ENCODE assay signal across 8 cellular contexts in genomic region chr2:55519908-55520885, GRCh38. TPM values are rescaled to one million over a fixed set of nuclear protein-coding genes. Genes with fewer than 3 reads are reported as not detected.
A peak's percentile ranks its signal among the peaks of the same experiment; 100 is the strongest.
DNase-seq lines count a peak whose midpoint lies in the region; ATAC-seq and TF ChIP-seq lines count a peak whose summit lies in the region.

No MANE protein-coding gene starts in this region.

- peak; percentile 7 for DNase-seq in GM04503 (ENCODE audit: low read depth)
- DNase-seq in activated CD4-positive, alpha-beta T cell treated with anti-CD3 and anti-CD28 coated beads, Interleukin-2, amount 50 U/mL, for 1 hour: peak; percentile 27
- DNase-seq in endothelial cell (ENCODE audit: low spot score): no peak
- DNase-seq in midbrain (lab: John Stamatoyannopoulos, UW): peak; percentile 67
- peak; percentile 33 for DNase-seq in stimulated activated naive CD4-positive, alpha-beta T cell treated with Interleukin-2 at 50 U/mL for 16 hours (lab: John Stamatoyannopoulos, UW)
- DNase-seq in mesenteric fat pad (ENCODE audit: low spot score): no peak

- H3K27ac ChIP-seq in KOPT-K1 (ENCODE audit: low read depth, low read length, poor library complexity, severe bottlenecking): peak overlapping the region; percentile 54

- H3K36me3 Mint-ChIP-seq in endothelial cell (ENCODE audit: low read depth, unreplicated experiment): peaks cover 7% of the 10 kb centered on the region

- H3K4me3 Mint-ChIP-seq in endothelial cell (ENCODE audit: unreplicated experiment): peak overlapping the region; percentile 95

- H3K27me3 Mint-ChIP-seq in endothelial cell (ENCODE audit: unreplicated experiment): peaks cover 2% of the 10 kb centered on the region

- H3K9me3 Mint-ChIP-seq in endothelial cell (ENCODE audit: unreplicated experiment): no peaks in the 10 kb centered on the region

- peaks cover 12% of the 10 kb centered on the region for H3K4me1 Mint-ChIP-seq in endothelial cell (ENCODE audit: unreplicated experiment)

- H3K9me3 ChIP-seq in KOPT-K1 (ENCODE audit: insufficient read depth, low read length, poor library complexity, severe bottlenecking): no peaks in the 10 kb centered on the region

- ATAC-seq in GM21717 (IDR thresholded peaks at IDR 0.05; ENCODE audit: unreplicated experiment): peak; percentile 22

- TF ChIP-seq CTCF in endothelial cell (IDR thresholded peaks at IDR 0.05; ENCODE audit: unreplicated experiment): no peak

- peaks cover 18% of the 10 kb centered on the region for H3K36me3 ChIP-seq in KOPT-K1 (ENCODE audit: insufficient read depth, low read length)

- peak overlapping the region; percentile 89 for H3K27ac Mint-ChIP-seq in endothelial cell (ENCODE audit: unreplicated experiment)

RNA-seq across cellular contexts. Expression of gene CFAP36, which starts 0.7 kb away (rescaled TPM):
- total RNA-seq in endothelial cell (ENCODE audit: unreplicated experiment) (14.4 TPM), mesenteric fat pad (18.5 TPM)

Comparison
In these comparisons a context has a peak if more than half of its experiments do, and no peak if none do; other contexts are left out.
1. DNase-seq: peak in GM04503 (single experiment), activated CD4-positive, alpha-beta T cell treated with anti-CD3 and anti-CD28 coated beads, Interleukin-2, amount 50 U/mL, for 1 hour (single experiment), midbrain (single experiment) and stimulated activated naive CD4-positive, alpha-beta T cell treated with Interleukin-2 at 50 U/mL for 16 hours (single experiment); none in endothelial cell (single experiment) and mesenteric fat pad (single experiment).